In the genomic region with DNA sequence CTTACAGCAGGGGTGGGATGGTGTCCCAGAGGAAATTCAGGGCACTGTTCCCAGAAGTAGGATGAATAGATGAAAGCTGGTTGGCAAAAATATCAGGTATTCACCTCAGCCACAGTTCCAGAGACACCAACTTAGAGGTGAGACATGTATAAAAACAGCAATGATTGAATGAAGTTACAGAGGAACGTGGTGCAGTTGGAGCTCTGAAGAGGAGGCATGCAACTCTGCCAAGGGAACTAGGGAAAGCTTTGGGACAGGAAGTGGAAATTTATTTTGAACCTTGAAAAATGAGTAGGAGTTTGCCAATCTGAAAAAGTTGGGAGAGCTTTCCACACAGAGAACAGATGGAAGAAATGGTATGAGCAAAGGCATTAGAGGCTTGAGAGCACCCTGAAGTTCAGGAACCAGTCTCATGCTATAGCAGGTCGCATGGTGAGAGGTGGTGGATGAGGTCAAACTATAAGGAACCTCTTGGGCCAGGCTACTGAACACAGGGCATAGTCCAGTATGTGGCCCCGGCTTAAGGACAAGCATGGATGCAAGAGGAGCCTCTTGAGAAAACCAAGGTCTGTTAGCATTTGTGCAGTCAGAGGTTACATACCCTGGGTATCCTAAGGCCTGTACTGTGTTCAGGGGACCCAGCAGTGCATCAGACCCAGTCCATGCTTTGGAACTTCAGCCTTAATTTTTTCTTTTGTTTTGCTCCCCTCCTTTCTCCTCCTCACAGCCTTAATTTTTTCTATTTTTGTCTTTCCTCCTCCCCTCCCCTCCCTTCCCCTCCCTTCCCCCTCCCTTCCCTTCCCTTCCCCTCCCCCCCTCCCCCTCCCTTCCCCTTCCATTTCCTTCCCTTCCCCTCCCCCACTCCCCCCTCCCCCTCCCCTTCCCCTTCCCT, we compare ENCODE assay signal across 16 cellular contexts.
"Had no signal": no experiment of that assay in that cellular context is flagged by ENCODE, and none has a peak within 500 bp of the region (broad histone marks: within the 10 kb centered on the region; RNA-seq: fewer than 3 reads in every experiment).

No MANE protein-coding gene starts in this region.

- DNase-seq: activated CD4-positive, alpha-beta T cell treated with anti-CD3 and anti-CD28 coated beads, Interleukin-2, amount 10 ng/mL, durations not matched to agents 7 days and 5 days; activated CD8-positive, alpha-beta T cell treated with anti-CD3 and anti-CD28 coated beads, Interleukin-2, amount 10 ng/mL, durations not matched to agents 7 days and 5 days; activated effector memory CD4-positive, alpha-beta T cell treated with anti-CD3 and anti-CD28 coated beads, Interleukin-2, amount 50 U/mL, for 16 hours; activated T-cell treated with anti-CD3 and anti-CD28 coated beads, Interleukin-2, amount 50 U/mL, for 48 hours; dermis blood vessel endothelial cell; lower lobe of right lung; nephron progenitor cell; retina; stimulated activated CD8-positive, alpha-beta memory T cell treated with anti-CD3 and anti-CD28 coated beads, Interleukin-4, amount 100 ng/mL, for 48 hours; stimulated activated naive CD4-positive, alpha-beta T cell treated with Interleukin-2 at 50 U/mL for 16 hours; tibial artery; uterus had no signal

- H3K27ac Mint-ChIP-seq: activated CD8-positive, alpha-beta T cell treated with anti-CD3 and anti-CD28 coated beads, Interleukin-2, amount 10 ng/mL, durations not matched to agents 7 days and 5 days; T-helper 1 cell treated with Interleukin-12 subunit alpha and Interleukin-12 subunit beta and Interleukin-4 antibody, amounts not matched to agents 30 μg/mL and 1 μg/mL, for 36 hours had no signal

- H3K4me3 Mint-ChIP-seq: activated CD4-positive, alpha-beta T cell treated with anti-CD3 and anti-CD28 coated beads, Interleukin-2, amount 10 ng/mL, durations not matched to agents 7 days and 5 days; activated CD8-positive, alpha-beta T cell treated with anti-CD3 and anti-CD28 coated beads, Interleukin-2, amount 10 ng/mL, durations not matched to agents 7 days and 5 days; nephron progenitor cell; T-helper 1 cell treated with Interleukin-12 subunit alpha and Interleukin-12 subunit beta and Interleukin-4 antibody, amounts not matched to agents 30 μg/mL and 1 μg/mL, for 36 hours had no signal

- H3K27me3 Mint-ChIP-seq: activated CD4-positive, alpha-beta T cell treated with anti-CD3 and anti-CD28 coated beads, Interleukin-2, amount 10 ng/mL, durations not matched to agents 7 days and 5 days had no signal

- H3K36me3 Mint-ChIP-seq: activated naive CD4-positive, alpha-beta T cell treated with anti-CD3 and anti-CD28 coated beads, Interleukin-2, amount 50 U/mL, for 72 hours had no signal

- H3K9me3 Mint-ChIP-seq: activated CD4-positive, alpha-beta T cell treated with anti-CD3 and anti-CD28 coated beads, Interleukin-2, amount 10 ng/mL, durations not matched to agents 7 days and 5 days; activated naive CD4-positive, alpha-beta T cell treated with anti-CD3 and anti-CD28 coated beads, Interleukin-2, amount 50 U/mL, for 72 hours; nephron progenitor cell; T-helper 1 cell treated with Interleukin-12 subunit alpha and Interleukin-12 subunit beta and Interleukin-4 antibody, amounts not matched to agents 30 μg/mL and 1 μg/mL, for 36 hours had no signal

- H3K9me3 ChIP-seq: adrenal gland, lower lobe of right lung, tibial artery, uterus had no signal

- H3K27me3 ChIP-seq: adrenal gland, tibial artery, uterus had no signal

- H3K4me3 ChIP-seq: adrenal gland, lower lobe of right lung, tibial artery, uterus had no signal

- H3K27ac ChIP-seq: adrenal gland, lower lobe of right lung, tibial artery, uterus had no signal

- ATAC-seq: activated CD4-positive, CD25-positive, alpha-beta regulatory T cell treated with anti-CD3 and anti-CD28 coated beads, Interleukin-2, amount 50 U/mL, for 24 hours; activated CD8-positive, alpha-beta T cell treated with anti-CD3 and anti-CD28 coated beads, Interleukin-2, amount 10 ng/mL, durations not matched to agents 7 days and 5 days; activated naive CD4-positive, alpha-beta T cell treated with anti-CD3 and anti-CD28 coated beads, Interleukin-2, amount 50 U/mL, for 72 hours had no signal
